Comparison of ENCODE assay signal across 11 cellular contexts in the genomic region with DNA sequence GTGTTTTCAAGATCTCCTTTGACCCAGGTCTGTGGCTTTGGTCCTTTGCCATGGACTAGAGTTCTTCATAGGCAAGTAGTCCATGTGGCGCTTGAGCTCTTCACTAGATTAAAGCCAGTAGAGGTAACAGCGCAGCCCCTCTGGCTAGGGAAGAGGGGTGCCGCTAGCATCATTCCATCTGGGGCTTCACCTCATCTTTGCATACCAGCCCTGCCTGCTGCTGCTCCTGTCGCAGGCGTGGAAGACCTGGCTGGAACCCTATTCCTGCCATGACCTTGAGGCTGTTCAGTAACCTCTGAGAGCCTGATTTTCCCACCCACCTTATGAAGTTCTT.
A peak's percentile ranks its signal among the peaks of the same experiment; 100 is the strongest.
DNase-seq lines count a peak whose midpoint lies in the region; ATAC-seq, FAIRE-seq and TF ChIP-seq lines count a peak whose summit lies in the region.
"Had no signal": no experiment of that assay in that cellular context is flagged by ENCODE, and none has a peak within 500 bp of the region (broad histone marks: within the 10 kb centered on the region; RNA-seq: fewer than 3 reads in every experiment).

No MANE protein-coding gene starts in this region.

- no peak for FAIRE-seq in GM12878 (lab: Jason Lieb, UNC)
- FAIRE-seq: K562 had no signal

- H3K4me1 Mint-ChIP-seq in CD4-positive, alpha-beta memory T cell: peaks cover 52 to 79% (median 61%) of the 10 kb centered on the region in 4 donors
- peaks cover 57% of the 10 kb centered on the region for H3K4me1 Mint-ChIP-seq in neural crest cell

- no peak overlapping the region for H3K4me3 ChIP-seq in CD4-positive, alpha-beta memory T cell (ENCODE audit: low read length in 2 of 2)
- H3K4me3 ChIP-seq in KMS-11 (IDR thresholded peaks at IDR 0.05; ENCODE audit: insufficient read depth, low read depth, low read length) (no peak overlapping the region), GM12878 (no peak overlapping the region), PC-3 (ENCODE audit: low read length) (no peak overlapping the region), brain microvascular endothelial cell (ENCODE audit: low read depth, low read length) (no peak overlapping the region)
- H3K4me3 ChIP-seq: K562 had no signal

- peaks cover 5 to 13% of the 10 kb centered on the region in 2 donors for H3K36me3 Mint-ChIP-seq in CD4-positive, alpha-beta memory T cell
- H3K36me3 Mint-ChIP-seq in neural crest cell (ENCODE audit: low read depth): peaks cover 12% of the 10 kb centered on the region

- H3K4me2 ChIP-seq in KMS-11 (peak overlapping the region; percentile 70), GM12878 (ENCODE audit: control insufficient read depth, insufficient read depth) (peak overlapping the region; percentile 68; the same call in 1 of the 2 replicates), PC-3 (ENCODE audit: low read length) (no peak overlapping the region)

- H3K4me3 Mint-ChIP-seq in CD4-positive, alpha-beta memory T cell: peak overlapping the region in 7 of 8 donors; percentile 65 to 83 (median 74)
- peak overlapping the region; percentile 54 for H3K4me3 Mint-ChIP-seq in neural crest cell

- CTCF ChIA-PET in CD4-positive, alpha-beta memory T cell (lab: Charles Lee; ENCODE audit: partially characterized antibody): interaction anchor here (1.0 to 1.8 kb wide), 3 partner anchors 15 to 218 kb away, joined by 3 to 4 read pairs (median 3); no protein-coding TSS in a partner anchor
- CTCF ChIA-PET in GM12878 (lab: Yijun Ruan, JAX) (interaction anchor here (0.7 to 3.4 kb wide), 20 partner anchors 8 to 293 kb away, joined by 3 to 24 read pairs (median 4); no protein-coding TSS in a partner anchor), PC-3 (lab: Charles Lee) (no interaction called here)

- TF ChIP-seq RAD21 in GM12878 (IDR thresholded peaks at IDR 0.05; ENCODE audit: insufficient read depth, low read depth, low read length): no peak

- DNase-seq in CD4-positive, alpha-beta memory T cell: no peak
- DNase-seq in GM12878 (ENCODE audit: low read depth, low spot score) (no peak), neural crest cell (ENCODE audit: low read depth, low spot score) (no peak), globus pallidus (ENCODE audit: low spot score) (no peak), PC-3 (no peak), brain microvascular endothelial cell (no peak)
- DNase-seq: NCI-H1694, WERI-Rb-1 had no signal

- TF ChIP-seq POLR2A in GM12878 (IDR thresholded peaks at IDR 0.05; ENCODE audit: low read depth, low read length): no peak

- no peak for TF ChIP-seq EP300 in GM12878 (IDR thresholded peaks at IDR 0.05; ENCODE audit: borderline replicate concordance in 1 of 2, control insufficient read depth in 1 of 2, low read depth in 2 of 2, low read length in 2 of 2)

- ATAC-seq in GM12878 (no peak), PC-3 (no peak), GM21529 (IDR thresholded peaks at IDR 0.05; ENCODE audit: unreplicated experiment) (no peak)
- ATAC-seq: K562 had no signal

- H4K20me1 ChIP-seq in KMS-11 (ENCODE audit: insufficient read depth) (no peaks in the 10 kb centered on the region), GM12878 (ENCODE audit: control insufficient read depth, insufficient read depth) (no peaks in the 10 kb centered on the region), PC-3 (ENCODE audit: low read length) (no peaks in the 10 kb centered on the region)

- RAD21 ChIA-PET in GM12878 (lab: Charles Lee; ENCODE audit: unreplicated experiment): interaction anchor here (0.7 to 3.4 kb wide), 31 partner anchors 9 to 217 kb away, joined by 3 to 41 read pairs (median 5); no protein-coding TSS in a partner anchor

- H3K27me3 ChIP-seq in CD4-positive, alpha-beta memory T cell (ENCODE audit: insufficient read depth, low read length): no peaks in the 10 kb centered on the region
- no peaks in the 10 kb centered on the region for H3K27me3 ChIP-seq in KMS-11 (ENCODE audit: insufficient read depth, low read depth)
- H3K27me3 ChIP-seq in GM12878 (replicated peaks in 1 of 2; ENCODE audit: control insufficient read depth in 2 of 2, insufficient read depth in 2 of 2, low read length in 1 of 2): no peaks in the 10 kb centered on the region
- H3K27me3 ChIP-seq in PC-3 (ENCODE audit: low read length): no peaks in the 10 kb centered on the region
- no peaks in the 10 kb centered on the region for H3K27me3 ChIP-seq in brain microvascular endothelial cell (replicated peaks)

- in situ Hi-C loops in GM12878 (cut with MboI) (no loop called here), brain microvascular endothelial cell (cut with HindIII; ENCODE audit: low pct_ligation_motif_present, low sequenced_read_pairs) (no loop called here)

- intact Hi-C loops in CD4-positive, alpha-beta memory T cell (cut with micrococcal nuclease): no loop called here
- intact Hi-C loops in GM12878 (cut with micrococcal nuclease; ENCODE audit: unreplicated experiment) (loop anchor here (1.0 to 10.0 kb wide), 3 partner anchors 9 to 220 kb away; no protein-coding TSS in a partner anchor), PC-3 (cut with micrococcal nuclease) (no loop called here)

- no peaks in the 10 kb centered on the region for H3K9me2 ChIP-seq in PC-3 (replicated peaks; ENCODE audit: low read length)

- H3K9me3 ChIP-seq in CD4-positive, alpha-beta memory T cell (ENCODE audit: control insufficient read depth in 1 of 2, low read length in 2 of 2): no peaks in the 10 kb centered on the region
- H3K9me3 ChIP-seq in GM12878 (replicated peaks; ENCODE audit: control insufficient read depth, insufficient read depth, low read length) (no peaks in the 10 kb centered on the region), PC-3 (ENCODE audit: low read length) (no peaks in the 10 kb centered on the region)

- TSS peak; percentile 89 for BruUV-seq in GM12878 (replicated peaks; lab: Mats Ljungman, UMichigan)
- no TSS peak for BruUV-seq in PC-3 (replicated peaks; lab: Mats Ljungman, UMichigan)

- no peaks in the 10 kb centered on the region for H3K27me3 Mint-ChIP-seq in CD4-positive, alpha-beta memory T cell
- H3K27me3 Mint-ChIP-seq in neural crest cell (ENCODE audit: low read depth): no peaks in the 10 kb centered on the region

- H3K79me2 ChIP-seq in KMS-11 (ENCODE audit: insufficient read depth, low read depth) (peaks cover 45% of the 10 kb centered on the region), GM12878 (ENCODE audit: control insufficient read depth, insufficient read depth, low read length) (peaks cover 29% of the 10 kb centered on the region), PC-3 (ENCODE audit: low read length) (no peaks in the 10 kb centered on the region)

- peak overlapping the region; percentile 48; the same call in 1 of the 2 replicates for H3K9ac ChIP-seq in KMS-11
- peak overlapping the region; percentile 74 for H3K9ac ChIP-seq in GM12878 (ENCODE audit: control insufficient read depth, insufficient read depth, low read length)
- no peak overlapping the region for H3K9ac ChIP-seq in PC-3 (ENCODE audit: low read length)

- no peaks in the 10 kb centered on the region for H3K9me3 Mint-ChIP-seq in CD4-positive, alpha-beta memory T cell
- no peaks in the 10 kb centered on the region for H3K9me3 Mint-ChIP-seq in neural crest cell

- no peak overlapping the region for H2AFZ ChIP-seq in KMS-11 (ENCODE audit: low read depth)
- H2AFZ ChIP-seq in GM12878 (ENCODE audit: control insufficient read depth, low read depth, low read length): no peak overlapping the region
- H2AFZ ChIP-seq in PC-3 (ENCODE audit: low read length): no peak overlapping the region

- SMC1A ChIA-PET in GM12878 (lab: Charles Lee; ENCODE audit: uncharacterized antibody, unreplicated experiment): interaction anchor here (0.8 to 4.4 kb wide), 28 partner anchors 10 to 211 kb away, joined by 3 to 51 read pairs (median 6); no protein-coding TSS in a partner anchor

- H3K4me1 ChIP-seq in CD4-positive, alpha-beta memory T cell (ENCODE audit: insufficient read depth, low read length): peaks cover 66% of the 10 kb centered on the region
- H3K4me1 ChIP-seq in KMS-11 (ENCODE audit: low read depth, poor library complexity, severe bottlenecking) (peaks cover 97% of the 10 kb centered on the region), GM12878 (ENCODE audit: control insufficient read depth, insufficient read depth, low read length) (peaks cover 71% of the 10 kb centered on the region), PC-3 (ENCODE audit: insufficient read depth, low read length) (peaks cover 10% of the 10 kb centered on the region)

- WGBS in GM12878 (ENCODE audit: insufficient coverage, insufficient replicate concordance, low lambda C conversion rate, missing lambda C conversion rate): 94% methylated on average over 5 of the region's 5 CpGs

- no peaks in the 10 kb centered on the region for H3F3A ChIP-seq in PC-3 (ENCODE audit: low read length, unreplicated experiment)

- peak overlapping the region; percentile 54 to 90 (median 73) for H3K27ac Mint-ChIP-seq in CD4-positive, alpha-beta memory T cell
- H3K27ac Mint-ChIP-seq in neural crest cell (ENCODE audit: unreplicated experiment): peak overlapping the region; percentile 97

- POLR2A ChIA-PET in CD4-positive, alpha-beta memory T cell (lab: Charles Lee; ENCODE audit: partially characterized antibody): interaction anchor here (1.4 kb wide), 1 partner anchor 14 kb away, joined by 3 read pairs; no protein-coding TSS in a partner anchor
- POLR2A ChIA-PET in GM12878 (lab: Charles Lee): interaction anchor here (0.5 to 2.2 kb wide), 19 partner anchors 8 to 368 kb away, joined by 3 to 11 read pairs (median 4); no protein-coding TSS in a partner anchor
- POLR2A ChIA-PET in PC-3 (lab: Charles Lee; ENCODE audit: unreplicated experiment): no interaction called here

- TF ChIP-seq CTCF in KMS-11 (conservative IDR thresholded peaks at IDR 0.05; ENCODE audit: low read depth, low read length): no peak
- no peak for TF ChIP-seq CTCF in GM12878 (IDR thresholded peaks at IDR 0.05 in 2 of 3, conservative IDR thresholded peaks at IDR 0.05 in 1 of 3; ENCODE audit: control insufficient read depth in 2 of 3, extremely low read depth in 1 of 3, insufficient read depth in 1 of 3, low read depth in 3 of 3, low read length in 3 of 3)
- no peak for TF ChIP-seq CTCF in neural crest cell (conservative IDR thresholded peaks at IDR 0.05)
- TF ChIP-seq CTCF in PC-3 (conservative IDR thresholded peaks at IDR 0.05; ENCODE audit: low read depth, low read length): no peak
- TF ChIP-seq CTCF in brain microvascular endothelial cell (IDR thresholded peaks at IDR 0.05; ENCODE audit: low read depth, low read length, missing control alignments): no peak

- no peak overlapping the region for H3K27ac ChIP-seq in CD4-positive, alpha-beta memory T cell (ENCODE audit: low read depth, low read length)
- H3K27ac ChIP-seq in KMS-11: peak overlapping the region; percentile 98
- H3K27ac ChIP-seq in GM12878 (ENCODE audit: control insufficient read depth, insufficient read depth): peak overlapping the region; percentile 98
- no peak overlapping the region for H3K27ac ChIP-seq in PC-3 (ENCODE audit: low read length)
- H3K27ac ChIP-seq in brain microvascular endothelial cell: no peak overlapping the region
- H3K27ac ChIP-seq: WERI-Rb-1 had no signal

- H3K36me3 ChIP-seq in CD4-positive, alpha-beta memory T cell (ENCODE audit: insufficient read depth, low read length): no peaks in the 10 kb centered on the region
- H3K36me3 ChIP-seq in KMS-11 (ENCODE audit: insufficient read depth) (peaks cover 4% of the 10 kb centered on the region; the same call in 1 of the 2 replicates), GM12878 (ENCODE audit: control insufficient read depth in 2 of 2, insufficient read depth in 2 of 2, low read length in 1 of 2) (peaks cover 4 to 5% of the 10 kb centered on the region in 2 experiments; a peak in 3 of 4 replicates), PC-3 (ENCODE audit: low read depth, low read length) (no peaks in the 10 kb centered on the region), brain microvascular endothelial cell (replicated peaks) (no peaks in the 10 kb centered on the region)

Comparison
In these comparisons a context has a peak if more than half of its experiments do, and no peak if none do; other contexts are left out.
1. H3K27ac ChIP-seq: peak in KMS-11 (single experiment) and GM12878 (single experiment); none in CD4-positive, alpha-beta memory T cell (single experiment), PC-3 (single experiment) and brain microvascular endothelial cell (single experiment).